ENCODE assay signal across 34 cellular contexts in genomic region chr9:126204708-126205225, GRCh38.
"Had no signal": no experiment of that assay in that cellular context is flagged by ENCODE, and none has a peak within 500 bp of the region (broad histone marks: within the 10 kb centered on the region; RNA-seq: fewer than 3 reads in every experiment).

No MANE protein-coding gene starts in this region.

- H3K9me3 ChIP-seq: adrenal gland, ascending aorta, colonic mucosa, pancreas, prostate gland, thyroid gland had no signal

- DNase-seq: activated CD4-positive, alpha-beta memory T cell treated with anti-CD3 and anti-CD28 coated beads for 36 hours; activated CD4-positive, alpha-beta T cell treated with anti-CD3 and anti-CD28 coated beads for 4 hours; activated CD8-positive, alpha-beta memory T cell treated with anti-CD3 and anti-CD28 coated beads, Interleukin-2, amount 50 U/mL, for 4 hours; activated effector memory CD4-positive, alpha-beta T cell treated with anti-CD3 and anti-CD28 coated beads, Interleukin-2, amount 50 U/mL, for 16 hours; activated naive CD4-positive, alpha-beta T cell treated with anti-CD3 and anti-CD28 coated beads for 36 hours; activated naive CD8-positive, alpha-beta T cell treated with anti-CD3 and anti-CD28 coated beads for 36 hours; activated T-cell treated with anti-CD3 and anti-CD28 coated beads, Interleukin-2, amount 50 U/mL, for 1 hour; adrenal gland; cerebellar nuclear complex; colonic mucosa; effector CD8-positive, alpha-beta T cell; islet precursor cell; left cardiac atrium; mammary epithelial cell; midbrain; naive thymus-derived CD4-positive, alpha-beta T cell; nucleus accumbens; pancreas; stimulated activated CD4-positive, alpha-beta T cell treated with anti-CD3 and anti-CD28 coated beads, Interleukin-15, amount 100 ng/mL, for 24 hours; stimulated activated CD4-positive, alpha-beta T cell treated with anti-CD3 and anti-CD28 coated beads, Interleukin-2, amount 100 ng/mL, for 24 hours; stimulated activated naive B cell treated with anti-CD40 and anti-IgM and Interleukin-4, amounts not matched to agents 10 μg/mL and 1 μg/mL and 100 μg/mL, for 72 hours; stomach; thyroid gland had no signal

- ATAC-seq: left cardiac atrium; naive thymus-derived CD4-positive, alpha-beta T cell; pancreas had no signal

- H3K27ac Mint-ChIP-seq: activated CD4-positive, alpha-beta memory T cell treated with anti-CD3 and anti-CD28 coated beads for 36 hours; activated naive CD4-positive, alpha-beta T cell treated with anti-CD3 and anti-CD28 coated beads for 36 hours; activated naive CD8-positive, alpha-beta T cell treated with anti-CD3 and anti-CD28 coated beads for 36 hours; activated T-helper 1 cell treated with anti-CD3 and anti-CD28 coated beads, Interleukin-12 subunit alpha, Interleukin-12 subunit beta, Interleukin-2, Interleukin-4 antibody, amounts not matched to agents 30 ng/mL and 10 ng/mL and 1 ng/mL, durations not matched to agents 14 hours and 24 hours and 36 hours; brain; naive thymus-derived CD4-positive, alpha-beta T cell; stimulated activated naive B cell treated with anti-CD40 and anti-IgM and Interleukin-4, amounts not matched to agents 10 μg/mL and 1 μg/mL and 100 μg/mL, for 72 hours had no signal

- H3K27me3 ChIP-seq: ascending aorta, cardiac muscle cell, colonic mucosa, pancreas, thyroid gland had no signal

- H3K4me3 Mint-ChIP-seq: activated CD4-positive, alpha-beta memory T cell treated with anti-CD3 and anti-CD28 coated beads for 36 hours; activated naive CD4-positive, alpha-beta T cell treated with anti-CD3 and anti-CD28 coated beads for 36 hours; activated naive CD8-positive, alpha-beta T cell treated with anti-CD3 and anti-CD28 coated beads for 36 hours; activated T-helper 1 cell treated with anti-CD3 and anti-CD28 coated beads, Interleukin-12 subunit alpha, Interleukin-12 subunit beta, Interleukin-2, Interleukin-4 antibody, amounts not matched to agents 30 ng/mL and 10 ng/mL and 1 ng/mL, durations not matched to agents 14 hours and 24 hours and 36 hours; brain; naive thymus-derived CD4-positive, alpha-beta T cell; stimulated activated naive B cell treated with anti-CD40 and anti-IgM and Interleukin-4, amounts not matched to agents 10 μg/mL and 1 μg/mL and 100 μg/mL, for 72 hours had no signal

- H3K36me3 Mint-ChIP-seq: activated CD4-positive, alpha-beta memory T cell treated with anti-CD3 and anti-CD28 coated beads for 36 hours; activated naive CD8-positive, alpha-beta T cell treated with anti-CD3 and anti-CD28 coated beads for 36 hours; brain; naive thymus-derived CD4-positive, alpha-beta T cell had no signal

- H3K9me3 Mint-ChIP-seq: activated CD4-positive, alpha-beta memory T cell treated with anti-CD3 and anti-CD28 coated beads for 36 hours; activated naive CD4-positive, alpha-beta T cell treated with anti-CD3 and anti-CD28 coated beads for 36 hours; activated naive CD8-positive, alpha-beta T cell treated with anti-CD3 and anti-CD28 coated beads for 36 hours; activated T-helper 1 cell treated with anti-CD3 and anti-CD28 coated beads, Interleukin-12 subunit alpha, Interleukin-12 subunit beta, Interleukin-2, Interleukin-4 antibody, amounts not matched to agents 30 ng/mL and 10 ng/mL and 1 ng/mL, durations not matched to agents 14 hours and 24 hours and 36 hours had no signal

- H3K4me1 ChIP-seq: adrenal gland, ascending aorta, colonic mucosa, pancreas, prostate gland, thyroid gland had no signal

- H3K36me3 ChIP-seq: adrenal gland, ascending aorta, cardiac muscle cell, colonic mucosa, pancreas, prostate gland, stomach, thyroid gland had no signal

- H3K4me1 Mint-ChIP-seq: activated naive CD8-positive, alpha-beta T cell treated with anti-CD3 and anti-CD28 coated beads for 36 hours; brain; naive thymus-derived CD4-positive, alpha-beta T cell had no signal

- H3K4me3 ChIP-seq: adrenal gland, ascending aorta, cardiac muscle cell, colonic mucosa, pancreas, prostate gland, smooth muscle cell, stomach, thyroid gland had no signal

- H3K4me2 ChIP-seq: smooth muscle cell had no signal

- FAIRE-seq: endometrium, frontal cortex, pancreas, TTC549 had no signal

- H3K27ac ChIP-seq: adrenal gland, ascending aorta, cardiac muscle cell, colonic mucosa, epithelial cell of prostate, pancreas, prostate gland, stomach, thyroid gland, VCaP had no signal
